9 cellular contexts compared by ENCODE assay signal in the genomic region with DNA sequence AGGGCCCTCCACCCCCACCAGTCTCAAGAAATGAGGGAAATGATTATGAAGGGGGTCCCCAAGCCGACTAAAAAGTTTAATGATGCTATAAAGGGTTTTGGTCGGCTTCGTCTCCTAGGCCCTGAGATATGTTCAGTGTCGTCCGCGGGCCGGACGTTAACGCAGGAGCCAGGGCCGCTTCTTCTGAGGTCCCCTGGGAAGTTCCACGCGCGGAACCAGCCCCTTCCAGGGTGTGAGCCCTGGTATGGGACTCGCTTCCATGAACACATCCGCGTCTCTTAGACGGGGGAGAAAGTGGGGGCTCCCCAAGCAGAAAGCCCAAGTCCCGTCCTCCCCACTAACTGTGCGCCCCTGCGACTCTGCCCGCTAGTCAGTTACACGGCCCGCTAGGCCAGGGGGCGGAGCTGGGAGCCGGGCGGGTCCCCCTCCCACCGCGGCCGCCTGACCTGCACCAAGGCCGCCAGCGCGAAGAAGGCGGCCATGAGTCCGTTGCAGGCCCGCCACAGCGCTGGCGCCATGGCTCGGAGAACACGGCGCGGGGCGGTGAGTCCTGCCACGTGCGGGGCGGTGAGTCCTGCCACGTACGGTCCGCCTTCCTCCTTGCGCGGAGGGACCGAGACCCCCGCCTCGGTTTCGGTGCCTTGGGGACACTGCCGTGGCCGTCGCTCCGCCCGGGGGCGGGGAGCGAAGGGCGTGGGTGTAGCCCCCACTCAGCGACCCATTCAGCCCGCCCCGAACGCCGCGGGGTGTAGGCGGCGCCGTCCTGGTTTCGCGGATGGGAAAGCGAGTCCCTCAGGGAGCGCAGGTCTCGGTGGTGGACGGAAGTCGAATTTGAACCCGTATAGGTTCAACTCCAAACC. TPM values are rescaled to one million over a fixed set of nuclear protein-coding genes. Genes with fewer than 3 reads are reported as not detected.
DNase-seq lines count a peak whose midpoint lies in the region; ATAC-seq, FAIRE-seq and TF ChIP-seq lines count a peak whose summit lies in the region.
"Had no signal": no experiment of that assay in that cellular context is flagged by ENCODE, and none has a peak within 500 bp of the region (broad histone marks: within the 10 kb centered on the region; RNA-seq: fewer than 3 reads in every experiment).

A gene (minus strand): TSS at position 690 of the 860 bp plus-strand sequence. CDS start 172 bp downstream, at position 518.

- dilution Hi-C loops in keratinocyte (cut with MboI; ENCODE audit: extremely low pct_ligation_motif_present, low sequenced_read_pairs), result no loop called here

- H3K79me2 ChIP-seq in keratinocyte (ENCODE audit: control insufficient read depth, insufficient read depth, low read length), result no peaks in the 10 kb centered on the region

- H3K9me3 ChIP-seq in keratinocyte (ENCODE audit: control insufficient read depth, low read depth, low read length), result no peaks in the 10 kb centered on the region

- CTCF ChIA-PET in WTC11 (lab: Charles Lee), result interaction anchor here (0.7 to 1.7 kb wide), 8 partner anchors 25 to 146 kb away, joined by 3 to 8 read pairs (median 4); no protein-coding TSS in a partner anchor

- ATAC-seq in HG03139 (IDR thresholded peaks at IDR 0.05; ENCODE audit: unreplicated experiment), result peak; percentile 79
- peak; percentile 92 for ATAC-seq in WTC11

- H3K4me1 Mint-ChIP-seq in WTC11, result peaks cover 24% of the 10 kb centered on the region

- H3K27ac ChIP-seq in keratinocyte (ENCODE audit: control insufficient read depth, insufficient read depth, low read length), result peak within 1 kb of the TSS; percentile 41

- H3K36me3 ChIP-seq in keratinocyte (ENCODE audit: control insufficient read depth in 2 of 2, extremely low read depth in 1 of 2, insufficient read depth in 2 of 2, low read length in 2 of 2), result no peaks in the 10 kb centered on the region

- H3K4me2 ChIP-seq in keratinocyte (ENCODE audit: control insufficient read depth, extremely low read depth, insufficient read depth, low read depth, low read length), result peak within 1 kb of the TSS; percentile 76

- peak within 1 kb of the TSS; percentile 72 for H3K9ac ChIP-seq in keratinocyte (ENCODE audit: control insufficient read depth, extremely low read depth, insufficient read depth, low read length)

- H3K27me3 Mint-ChIP-seq in WTC11 (ENCODE audit: low read depth), result no peaks in the 10 kb centered on the region

- H3K36me3 Mint-ChIP-seq in WTC11, result peaks cover 5% of the 10 kb centered on the region; the same call in 1 of the 2 replicates

- H3K27me3 ChIP-seq in keratinocyte (ENCODE audit: control insufficient read depth, extremely low read depth, insufficient read depth, low read length), result no peaks in the 10 kb centered on the region

- DNase-seq in NCI-H345 (lab: John Stamatoyannopoulos, UW), result peak; percentile 11
- DNase-seq in NCI-H345 treated with DMSO at 0.1 percent for 48 hours (lab: John Stamatoyannopoulos, UW; ENCODE audit: unreplicated experiment), result no peak
- peak; percentile 84 for DNase-seq in WTC11 (ENCODE audit: low spot score)
- peak; percentile 18 for DNase-seq in cerebellum (ENCODE audit: low spot score)
- no peak for DNase-seq in keratinocyte (ENCODE audit: low read depth, low spot score)
- DNase-seq in smooth muscle cell of the brain vasculature (ENCODE audit: low read depth, low spot score), result peak; percentile 31
- DNase-seq in NCI-H524 treated with DMSO at 0.1 percent for 48 hours (lab: John Stamatoyannopoulos, UW), result no peak

- H3K9me1 ChIP-seq in keratinocyte (ENCODE audit: control insufficient read depth, extremely low read depth, insufficient read depth, low read length), result no peaks in the 10 kb centered on the region

- FAIRE-seq in keratinocyte (lab: Jason Lieb, UNC), result no peak
- FAIRE-seq: G401.6 had no signal

- H3K9me3 Mint-ChIP-seq in WTC11, result peaks cover 3% of the 10 kb centered on the region; the same call in 1 of the 2 replicates

- TF ChIP-seq CTCF in WTC11 (IDR thresholded peaks at IDR 0.05), result no peak
- no peak for TF ChIP-seq CTCF in keratinocyte (optimal IDR thresholded peaks at IDR 0.05 in 1 of 3, IDR thresholded peaks at IDR 0.05 in 1 of 3, conservative IDR thresholded peaks at IDR 0.05 in 1 of 3; ENCODE audit: extremely low read depth in 1 of 3, insufficient read depth in 2 of 3, low read length in 3 of 3)

- POLR2A ChIA-PET in WTC11 (lab: Charles Lee), result no interaction called here

- peak within 1 kb of the TSS; percentile 84 for H2AFZ ChIP-seq in keratinocyte (ENCODE audit: control insufficient read depth, low read length)

- H3K4me1 ChIP-seq in keratinocyte (ENCODE audit: control insufficient read depth, extremely low read depth, insufficient read depth, low read length), result peaks cover 5% of the 10 kb centered on the region

- peak within 1 kb of the TSS; percentile 36 to 65 (median 57) for H3K4me3 ChIP-seq in keratinocyte (ENCODE audit: control insufficient read depth in 2 of 3, extremely low read depth in 1 of 3, insufficient read depth in 2 of 3, low read depth in 1 of 3, low read length in 3 of 3)

- peak within 1 kb of the TSS; percentile 91 for H3K4me3 Mint-ChIP-seq in WTC11

- no peaks in the 10 kb centered on the region for H4K20me1 ChIP-seq in keratinocyte (ENCODE audit: control insufficient read depth, extremely low read depth, insufficient read depth, low read length)

- H3K27ac Mint-ChIP-seq in WTC11, result peak within 1 kb of the TSS; percentile 95

TF ChIP-seq in WTC11, 78 proteins besides CTCF, POLR2A, EP300 and RAD21 (continues in another document):
- TF ChIP-seq ETV6 (CRISPR knock-in tag; IDR thresholded peaks at IDR 0.05) (peak; percentile 61; the same call in 1 of the 2 replicates), ZNF121 (CRISPR knock-in tag; IDR thresholded peaks at IDR 0.05) (no peak), EMX1 (CRISPR knock-in tag; IDR thresholded peaks at IDR 0.05) (no peak), ESRRA (CRISPR knock-in tag; IDR thresholded peaks at IDR 0.05; ENCODE audit: borderline replicate concordance) (no peak), GABPB1 (CRISPR knock-in tag; IDR thresholded peaks at IDR 0.05) (0 out of 2 replicates have a peak, but pooled peaks have one; percentile 59), NFATC4 (CRISPR knock-in tag; IDR thresholded peaks at IDR 0.05) (0 out of 2 replicates have a peak, but pooled peaks have one; percentile 31), SOX15 (CRISPR knock-in tag; IDR thresholded peaks at IDR 0.05) (no peak), GRHL2 (CRISPR knock-in tag; IDR thresholded peaks at IDR 0.05; ENCODE audit: insufficient replicate concordance, severe bottlenecking) (no peak)
- TF ChIP-seq, protein P1, sequence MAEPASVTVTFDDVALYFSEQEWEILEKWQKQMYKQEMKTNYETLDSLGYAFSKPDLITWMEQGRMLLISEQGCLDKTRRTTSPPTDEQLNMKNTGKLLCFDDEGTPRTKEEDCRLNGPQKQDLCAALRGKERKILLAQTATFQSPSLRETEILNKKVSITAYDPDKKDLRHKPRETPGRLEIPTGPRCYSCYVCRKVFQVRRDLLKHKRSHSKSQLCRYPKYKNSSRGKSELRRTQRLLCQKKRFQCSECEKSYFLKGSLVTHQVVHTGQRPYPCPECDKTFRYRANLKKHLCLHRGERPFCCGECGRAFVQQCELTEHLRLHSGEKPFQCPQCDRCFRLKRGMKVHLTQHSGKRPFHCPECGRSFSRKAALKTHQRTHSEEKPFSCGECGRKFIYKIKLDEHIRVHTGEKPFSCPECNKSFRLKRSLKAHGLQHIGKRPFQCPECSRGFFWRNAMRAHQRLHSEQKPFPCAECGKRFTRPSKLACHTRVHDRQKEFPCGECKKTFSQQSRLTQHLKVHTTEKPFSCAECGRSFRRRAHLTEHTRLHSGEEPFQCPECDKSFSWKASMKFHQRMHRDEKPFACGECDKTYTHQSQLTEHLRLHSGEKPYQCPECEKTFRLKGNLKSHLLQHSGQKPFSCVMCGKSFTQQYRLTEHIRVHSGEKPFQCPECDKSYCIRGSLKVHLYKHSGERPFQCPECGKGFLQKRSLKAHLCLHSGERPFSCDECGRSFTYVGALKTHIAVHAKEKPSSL (CRISPR knock-in tag; conservative IDR thresholded peaks at IDR 0.05), result no peak
- TF ChIP-seq, protein P2, sequence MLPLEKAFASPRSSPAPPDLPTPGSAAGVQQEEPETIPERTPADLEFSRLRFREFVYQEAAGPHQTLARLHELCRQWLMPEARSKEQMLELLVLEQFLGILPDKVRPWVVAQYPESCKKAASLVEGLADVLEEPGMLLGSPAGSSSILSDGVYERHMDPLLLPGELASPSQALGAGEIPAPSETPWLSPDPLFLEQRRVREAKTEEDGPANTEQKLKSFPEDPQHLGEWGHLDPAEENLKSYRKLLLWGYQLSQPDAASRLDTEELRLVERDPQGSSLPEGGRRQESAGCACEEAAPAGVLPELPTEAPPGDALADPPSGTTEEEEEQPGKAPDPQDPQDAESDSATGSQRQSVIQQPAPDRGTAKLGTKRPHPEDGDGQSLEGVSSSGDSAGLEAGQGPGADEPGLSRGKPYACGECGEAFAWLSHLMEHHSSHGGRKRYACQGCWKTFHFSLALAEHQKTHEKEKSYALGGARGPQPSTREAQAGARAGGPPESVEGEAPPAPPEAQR (CRISPR knock-in tag; IDR thresholded peaks at IDR 0.05), result no peak
- TF ChIP-seq, protein P3, sequence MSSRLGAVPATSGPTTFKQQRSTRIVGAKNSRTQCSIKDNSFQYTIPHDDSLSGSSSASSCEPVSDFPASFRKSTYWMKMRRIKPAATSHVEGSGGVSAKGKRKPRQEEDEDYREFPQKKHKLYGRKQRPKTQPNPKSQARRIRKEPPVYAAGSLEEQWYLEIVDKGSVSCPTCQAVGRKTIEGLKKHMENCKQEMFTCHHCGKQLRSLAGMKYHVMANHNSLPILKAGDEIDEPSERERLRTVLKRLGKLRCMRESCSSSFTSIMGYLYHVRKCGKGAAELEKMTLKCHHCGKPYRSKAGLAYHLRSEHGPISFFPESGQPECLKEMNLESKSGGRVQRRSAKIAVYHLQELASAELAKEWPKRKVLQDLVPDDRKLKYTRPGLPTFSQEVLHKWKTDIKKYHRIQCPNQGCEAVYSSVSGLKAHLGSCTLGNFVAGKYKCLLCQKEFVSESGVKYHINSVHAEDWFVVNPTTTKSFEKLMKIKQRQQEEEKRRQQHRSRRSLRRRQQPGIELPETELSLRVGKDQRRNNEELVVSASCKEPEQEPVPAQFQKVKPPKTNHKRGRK (CRISPR knock-in tag; IDR thresholded peaks at IDR 0.05; ENCODE audit: borderline replicate concordance), result no peak

RNA-seq across cellular contexts. Expression of the gene that starts here (rescaled TPM):
- total RNA-seq in WTC11 (2021) (2.4 to 4.0 TPM (median 2.9 TPM) in 3 replicates), cerebellum (1.5 TPM)
- 2.1 to 3.3 TPM (median 2.4 TPM) in 3 replicates for polyA plus RNA-seq in keratinocyte
- polyA plus RNA-seq in keratinocyte (2011; ENCODE audit: low read depth), result 0.92 TPM
- 1.3 and 3.3 TPM in 2 replicates for polyA plus RNA-seq in keratinocyte (2011; cell fraction: cytosol; rRNA removed)
- polyA plus RNA-seq in keratinocyte (2011; cell fraction: nucleus; rRNA removed), result 1.2 and 2.0 TPM in 2 replicates
- polyA plus RNA-seq in keratinocyte (2012; ENCODE audit: low replicate concordance), result 0.72 and 1.9 TPM in 2 replicates
- 4.1 to 4.3 TPM in 2 of 3 replicates, not detected in the other for polyA minus RNA-seq in keratinocyte
- 1.5 TPM for polyA minus RNA-seq in keratinocyte (2011; cell fraction: cytosol; rRNA and poly(A)+ RNA removed)
- 2.6 TPM in 1 of 2 replicates, not detected in the other for polyA minus RNA-seq in keratinocyte (2011; cell fraction: nucleus; rRNA and poly(A)+ RNA removed)

Comparison
In these comparisons a context has a peak if more than half of its experiments do, and no peak if none do; other contexts are left out.
1. DNase-seq: peak in NCI-H345 (single experiment), WTC11 (single experiment), cerebellum (single experiment) and smooth muscle cell of the brain vasculature (single experiment); none in NCI-H345 treated with DMSO at 0.1 percent for 48 hours (single experiment), keratinocyte (single experiment) and NCI-H524 treated with DMSO at 0.1 percent for 48 hours (single experiment).